23 cellular contexts compared by ENCODE assay signal in the genomic region with DNA sequence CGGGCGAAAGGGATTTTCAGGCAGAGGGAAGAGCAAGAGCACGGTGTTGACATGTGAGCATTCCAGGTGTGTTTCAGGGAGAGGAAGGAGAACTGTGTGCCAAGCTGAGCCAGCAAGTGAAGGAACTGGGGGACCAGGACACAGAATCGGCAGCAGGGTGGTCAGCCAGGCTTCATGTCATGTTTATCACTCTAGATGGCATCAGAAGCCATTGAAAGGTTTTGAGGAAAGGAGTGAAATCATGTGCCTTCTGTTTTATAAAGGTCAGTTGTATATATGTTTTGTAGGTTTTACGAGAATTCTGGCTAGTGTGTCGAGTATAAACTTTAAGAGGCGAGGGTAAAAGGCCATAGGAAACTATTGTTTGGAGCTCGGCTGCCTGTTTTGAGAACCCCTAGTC.
"Had no signal": no experiment of that assay in that cellular context is flagged by ENCODE, and none has a peak within 500 bp of the region (broad histone marks: within the 10 kb centered on the region; RNA-seq: fewer than 3 reads in every experiment).

No MANE protein-coding gene starts in this region.

- H3K36me3 ChIP-seq: gastroesophageal sphincter, lower lobe of right lung, stomach, thyroid gland, upper lobe of left lung, vagina had no signal

- H3K27me3 ChIP-seq: gastroesophageal sphincter, stomach, thyroid gland, upper lobe of left lung, vagina had no signal

- DNase-seq: activated B cell treated with CpG ODN at 0.5 μM for 24 hours; activated CD8-positive, alpha-beta memory T cell treated with anti-CD3 and anti-CD28 coated beads, Interleukin-2, amount 10 ng/mL, durations not matched to agents 7 days and 5 days; activated CD8-positive, alpha-beta T cell treated with anti-CD3 and anti-CD28 coated beads, Interleukin-2, amount 10 ng/mL, durations not matched to agents 7 days and 5 days; activated naive CD4-positive, alpha-beta T cell; activated T-cell treated with anti-CD3 and anti-CD28 coated beads, Interleukin-2, amount 50 U/mL, for 72 hours; anterior cingulate cortex; effector CD8-positive, alpha-beta T cell; hippocampal formation; kidney glomerular epithelial cell; lower lobe of right lung; mesenchymal stem cell; natural killer cell; right cardiac atrium; stimulated activated CD4-positive, alpha-beta T cell treated with anti-CD3 and anti-CD28 coated beads, Interleukin-15, amount 100 ng/mL, for 24 hours; stimulated activated CD4-positive, alpha-beta T cell treated with anti-CD3 and anti-CD28 coated beads, Interleukin-2, amount 100 ng/mL, for 24 hours; stimulated activated naive B cell treated with anti-CD40 and anti-IgM and Interleukin-4, amounts not matched to agents 10 μg/mL and 1 μg/mL and 100 μg/mL, for 72 hours; stomach; thyroid gland; upper lobe of left lung had no signal

- ATAC-seq: activated CD8-positive, alpha-beta memory T cell treated with anti-CD3 and anti-CD28 coated beads, Interleukin-2, amount 10 ng/mL, durations not matched to agents 7 days and 5 days; activated CD8-positive, alpha-beta T cell treated with anti-CD3 and anti-CD28 coated beads, Interleukin-2, amount 10 ng/mL, durations not matched to agents 7 days and 5 days; activated naive CD4-positive, alpha-beta T cell treated with anti-CD3 and anti-CD28 coated beads, Interleukin-2, amount 50 U/mL, for 72 hours; activated T-cell treated with anti-CD3 and anti-CD28 coated beads, Interleukin-2, amount 50 U/mL, for 72 hours; gastroesophageal sphincter; left lobe of liver; lower lobe of right lung; natural killer cell; right cardiac atrium; stimulated activated naive B cell treated with anti-CD40 and anti-IgM and Interleukin-4, amounts not matched to agents 10 μg/mL and 1 μg/mL and 100 μg/mL, for 72 hours had no signal

- H3K4me1 ChIP-seq: gastroesophageal sphincter, lower lobe of right lung, thyroid gland, vagina had no signal

- H3K4me3 ChIP-seq: gastroesophageal sphincter, lower lobe of right lung, stomach, thyroid gland, upper lobe of left lung, vagina had no signal

- H3K9me3 ChIP-seq: gastroesophageal sphincter, lower lobe of right lung, stomach, thyroid gland, upper lobe of left lung, vagina had no signal

- H3K27ac ChIP-seq: gastroesophageal sphincter, lower lobe of right lung, stomach, thyroid gland, upper lobe of left lung, vagina had no signal
